ENCODE assay signal across 1 cellular context in genomic region chr21:26632691-26633090, GRCh38.
TF ChIP-seq lines count a peak whose summit lies in the region.

No MANE protein-coding gene starts in this region.

TF ChIP-seq in HepG2, 621 proteins besides CTCF, POLR2A, EP300 and RAD21 (continued from another document):
- TF ChIP-seq ZNF318 (CRISPR knock-in tag; IDR thresholded peaks at IDR 0.05): no peak
- peak; percentile 83 for TF ChIP-seq SIX1 (CRISPR knock-in tag; IDR thresholded peaks at IDR 0.05; ENCODE audit: borderline replicate concordance)
